In the genomic region with DNA sequence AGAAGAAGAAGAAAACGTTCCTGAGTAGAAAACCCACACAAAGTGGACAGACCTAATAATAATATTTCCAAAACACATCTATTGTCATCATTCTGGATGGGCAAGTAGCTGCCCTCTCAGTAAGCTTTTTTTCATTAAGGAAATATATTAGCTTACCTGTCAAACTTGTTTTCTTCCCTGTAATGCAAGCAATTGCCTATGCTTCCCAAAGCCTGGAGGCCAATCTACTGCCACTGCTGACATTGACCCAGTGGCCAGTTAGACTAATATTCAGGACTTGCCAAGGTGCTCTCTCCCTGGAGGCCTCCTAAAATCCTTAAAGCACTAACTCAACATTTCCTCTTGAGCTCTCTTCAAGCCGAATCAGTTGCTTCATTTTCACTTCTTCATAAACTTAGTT, we compare ENCODE assay signal across 29 cellular contexts.
"Had no signal": no experiment of that assay in that cellular context is flagged by ENCODE, and none has a peak within 500 bp of the region (broad histone marks: within the 10 kb centered on the region; RNA-seq: fewer than 3 reads in every experiment).

No MANE protein-coding gene starts in this region.

- H3K27me3 Mint-ChIP-seq: stimulated activated memory B cell treated with anti-CD40 and anti-IgM and Interleukin-4, amounts not matched to agents 10 μg/mL and 1 μg/mL and 100 μg/mL, for 72 hours; stimulated activated naive CD8-positive, alpha-beta T cell treated with anti-CD3 and anti-CD28 coated beads, Interleukin-15, amount 100 ng/mL, for 72 hours; type B pancreatic cell had no signal

- H3K27ac ChIP-seq: neural progenitor cell, ovary, parathyroid adenoma, psoas muscle, right lobe of liver, sigmoid colon, suprapubic skin, testis, tibial artery, transverse colon, upper lobe of right lung, uterus had no signal

- H3K36me3 ChIP-seq: neural progenitor cell, ovary, right lobe of liver, sigmoid colon, suprapubic skin, tibial artery, transverse colon, upper lobe of right lung, uterus had no signal

- H2AFZ ChIP-seq: neural progenitor cell, parathyroid adenoma had no signal

- H3K4me1 Mint-ChIP-seq: stimulated activated memory B cell treated with anti-CD40 and anti-IgM and Interleukin-4, amounts not matched to agents 10 μg/mL and 1 μg/mL and 100 μg/mL, for 72 hours had no signal

- H3K9me3 Mint-ChIP-seq: natural killer cell; nephron; neural progenitor cell; stimulated activated naive CD8-positive, alpha-beta T cell treated with anti-CD3 and anti-CD28 coated beads, Interleukin-15, amount 100 ng/mL, for 72 hours had no signal

- H3K79me2 ChIP-seq: parathyroid adenoma had no signal

- H3K9me3 ChIP-seq: ovary, psoas muscle, right lobe of liver, sigmoid colon, suprapubic skin, testis, tibial artery, transverse colon, upper lobe of right lung, uterus had no signal

- H3K4me1 ChIP-seq: parathyroid adenoma, psoas muscle, right lobe of liver, sigmoid colon, suprapubic skin, tibial artery, transverse colon, upper lobe of right lung, uterus had no signal

- H3K27ac Mint-ChIP-seq: natural killer cell; nephron; neural progenitor cell; progenitor cell of endocrine pancreas; stimulated activated memory B cell treated with anti-CD40 and anti-IgM and Interleukin-4, amounts not matched to agents 10 μg/mL and 1 μg/mL and 100 μg/mL, for 72 hours; type B pancreatic cell had no signal

- H3K27me3 ChIP-seq: neural progenitor cell, ovary, right lobe of liver, sigmoid colon, suprapubic skin, testis, tibial artery, transverse colon, upper lobe of right lung, uterus had no signal

- H3K36me3 Mint-ChIP-seq: natural killer cell; neural progenitor cell; stimulated activated memory B cell treated with anti-CD40 and anti-IgM and Interleukin-4, amounts not matched to agents 10 μg/mL and 1 μg/mL and 100 μg/mL, for 72 hours; type B pancreatic cell had no signal

- H3K9ac ChIP-seq: neural progenitor cell, parathyroid adenoma had no signal

- H3K4me2 ChIP-seq: neural progenitor cell had no signal

- H3K4me3 ChIP-seq: neural progenitor cell, ovary, psoas muscle, right lobe of liver, sigmoid colon, suprapubic skin, testis, tibial artery, transverse colon, upper lobe of right lung, uterus had no signal

- H3K4me3 Mint-ChIP-seq: natural killer cell; nephron; neural progenitor cell; stimulated activated memory B cell treated with anti-CD40 and anti-IgM and Interleukin-4, amounts not matched to agents 10 μg/mL and 1 μg/mL and 100 μg/mL, for 72 hours; stimulated activated naive CD8-positive, alpha-beta T cell treated with anti-CD3 and anti-CD28 coated beads, Interleukin-15, amount 100 ng/mL, for 72 hours; type B pancreatic cell had no signal

- DNase-seq: natural killer cell; occipital lobe; ovary; psoas muscle; right cardiac atrium; right lobe of liver; sigmoid colon; small intestine; stimulated activated CD4-positive, alpha-beta T cell treated with anti-CD3 and anti-CD28 coated beads, Interleukin-12 subunit alpha, Interleukin-12 subunit beta, amount 100 ng/mL, for 4 hours; stimulated activated CD4-positive, alpha-beta T cell treated with anti-CD3 and anti-CD28 coated beads, Interleukin-1b, Interleukin-23, amount 100 ng/mL, for 48 hours; stimulated activated CD4-positive, alpha-beta T cell treated with anti-CD3 and anti-CD28 coated beads, Interleukin-4, amount 100 ng/mL, for 1 hour; stimulated activated CD4-positive, alpha-beta T cell treated with anti-CD3 and anti-CD28 coated beads, Interleukin-4, amount 100 ng/mL, for 4 hours; stimulated activated CD8-positive, alpha-beta memory T cell treated with anti-CD3 and anti-CD28 coated beads, Interleukin-4, amount 100 ng/mL, for 48 hours; stimulated activated naive CD4-positive, alpha-beta T cell; stimulated activated naive CD8-positive, alpha-beta T cell treated with anti-CD3 and anti-CD28 coated beads, Interleukin-15, amount 100 ng/mL, for 72 hours; stimulated activated naive CD8-positive, alpha-beta T cell treated with anti-CD3 and anti-CD28 coated beads, Interleukin-15, Interleukin-2, amounts not matched to agents 100 U/mL and 50 U/mL, for 24 hours; substantia nigra; testis; tibial artery; transverse colon; upper lobe of right lung; uterus had no signal

- ATAC-seq: natural killer cell; psoas muscle; right cardiac atrium; right lobe of liver; stimulated activated memory B cell treated with anti-CD40 and anti-IgM and Interleukin-4, amounts not matched to agents 10 μg/mL and 1 μg/mL and 100 μg/mL, for 72 hours; stimulated activated naive CD8-positive, alpha-beta T cell treated with anti-CD3 and anti-CD28 coated beads, Interleukin-15, amount 100 ng/mL, for 72 hours; stimulated activated naive CD8-positive, alpha-beta T cell treated with anti-CD3 and anti-CD28 coated beads, Interleukin-15, Interleukin-2, amounts not matched to agents 100 U/mL and 50 U/mL, for 24 hours; upper lobe of right lung had no signal
